In genomic region chr9:84366683-84367082, GRCh38 we compare ENCODE assay signal across 28 cellular contexts. TPM values are rescaled to one million over a fixed set of nuclear protein-coding genes. Genes with fewer than 3 reads are reported as not detected.
"Had no signal": no experiment of that assay in that cellular context is flagged by ENCODE, and none has a peak within 500 bp of the region (broad histone marks: within the 10 kb centered on the region; RNA-seq: fewer than 3 reads in every experiment).

No MANE protein-coding gene starts in this region.

- H3K9me3 ChIP-seq: breast epithelium, esophagus squamous epithelium, thoracic aorta, uterus had no signal

- H3K4me1 ChIP-seq: esophagus squamous epithelium, left ventricle myocardium inferior, uterus had no signal

- H3K9me3 Mint-ChIP-seq: activated T-helper 2 cell treated with anti-CD3 and anti-CD28 coated beads, Interferon-gamma antibody, Interleukin-2, Interleukin-4, amounts not matched to agents 10 μg/mL and 5 μg/mL and 100 μg/mL, durations not matched to agents 14 hours and 24 hours and 36 hours had no signal

- H3K4me3 ChIP-seq: breast epithelium, esophagus squamous epithelium, heart right ventricle, left ventricle myocardium inferior, lung, neural progenitor cell, spleen, thoracic aorta, uterus had no signal

- H3K27me3 ChIP-seq: breast epithelium, esophagus squamous epithelium, heart right ventricle, neural progenitor cell, uterus had no signal

- H3K4me1 Mint-ChIP-seq: activated CD8-positive, alpha-beta memory T cell treated with anti-CD3 and anti-CD28 coated beads, Interleukin-2, amount 10 ng/mL, durations not matched to agents 7 days and 5 days; activated naive CD4-positive, alpha-beta T cell treated with anti-CD3 and anti-CD28 coated beads, Interleukin-2, amount 50 U/mL, for 24 hours had no signal

- H3K27ac ChIP-seq: epithelial cell of prostate, esophagus squamous epithelium, heart right ventricle, left ventricle myocardium inferior, neural progenitor cell, thoracic aorta, uterus had no signal

- DNase-seq: activated CD4-positive, alpha-beta T cell treated with anti-CD3 and anti-CD28 coated beads for 1 hour; activated CD8-positive, alpha-beta memory T cell treated with anti-CD3 and anti-CD28 coated beads, Interleukin-2, amount 10 ng/mL, durations not matched to agents 7 days and 5 days; activated CD8-positive, alpha-beta T cell treated with anti-CD3 and anti-CD28 coated beads, Interleukin-2, amount 10 ng/mL, durations not matched to agents 7 days and 5 days; activated T-cell treated with anti-CD3 and anti-CD28 coated beads, Interleukin-2, amount 50 U/mL, for 48 hours; dermis blood vessel endothelial cell; effector CD4-positive, alpha-beta T cell; esophagus squamous epithelium; foreskin melanocyte; heart right ventricle; left ventricle myocardium inferior; naive thymus-derived CD4-positive, alpha-beta T cell; posterior cingulate gyrus; right cardiac atrium; spleen; stimulated activated CD4-positive, alpha-beta T cell treated with anti-CD3 and anti-CD28 coated beads, Interleukin-2, amount 100 ng/mL, for 48 hours; stimulated activated naive CD8-positive, alpha-beta T cell treated with anti-CD3 and anti-CD28 coated beads, Interleukin-15, Interleukin-2, amounts not matched to agents 100 U/mL and 50 U/mL, for 24 hours; T-helper 2 cell; trophoblast cell; uterus had no signal

- H3K4me3 Mint-ChIP-seq: activated CD8-positive, alpha-beta memory T cell treated with anti-CD3 and anti-CD28 coated beads, Interleukin-2, amount 10 ng/mL, durations not matched to agents 7 days and 5 days; activated CD8-positive, alpha-beta T cell treated with anti-CD3 and anti-CD28 coated beads, Interleukin-2, amount 10 ng/mL, durations not matched to agents 7 days and 5 days; activated naive CD4-positive, alpha-beta T cell treated with anti-CD3 and anti-CD28 coated beads, Interleukin-2, amount 50 U/mL, for 24 hours; mesothelial cell of epicardium; naive thymus-derived CD4-positive, alpha-beta T cell; neural progenitor cell; WTC11 had no signal

- H3K36me3 Mint-ChIP-seq: activated CD8-positive, alpha-beta memory T cell treated with anti-CD3 and anti-CD28 coated beads, Interleukin-2, amount 10 ng/mL, durations not matched to agents 7 days and 5 days; neural progenitor cell; WTC11 had no signal

- H3K36me3 ChIP-seq: breast epithelium, esophagus squamous epithelium, heart right ventricle, left ventricle myocardium inferior, neural progenitor cell, spleen, thoracic aorta, uterus had no signal

- H3K27ac Mint-ChIP-seq: activated CD8-positive, alpha-beta memory T cell treated with anti-CD3 and anti-CD28 coated beads, Interleukin-2, amount 10 ng/mL, durations not matched to agents 7 days and 5 days; activated CD8-positive, alpha-beta T cell treated with anti-CD3 and anti-CD28 coated beads, Interleukin-2, amount 10 ng/mL, durations not matched to agents 7 days and 5 days; activated naive CD4-positive, alpha-beta T cell treated with anti-CD3 and anti-CD28 coated beads, Interleukin-2, amount 50 U/mL, for 24 hours; activated T-helper 2 cell treated with anti-CD3 and anti-CD28 coated beads, Interferon-gamma antibody, Interleukin-2, Interleukin-4, amounts not matched to agents 10 μg/mL and 5 μg/mL and 100 μg/mL, durations not matched to agents 14 hours and 24 hours and 36 hours; naive thymus-derived CD4-positive, alpha-beta T cell; neural progenitor cell; WTC11 had no signal

RNA-seq across cellular contexts. Expression of gene SLC28A3, which starts 26.1 kb away (rescaled TPM):
- total RNA-seq: activated CD8-positive, alpha-beta T cell treated with anti-CD3 and anti-CD28 coated beads, Interleukin-2, amount 10 ng/mL, durations not matched to agents 7 days and 5 days; dermis blood vessel endothelial cell; WTC11 had no signal
- polyA plus RNA-seq: naive thymus-derived CD4-positive, alpha-beta T cell; right cardiac atrium had no signal
